Comparison of ENCODE assay signal across 8 cellular contexts in genomic region chr20:52972965-52973819, GRCh38. TPM values are rescaled to one million over a fixed set of nuclear protein-coding genes. Genes with fewer than 3 reads are reported as not detected.
DNase-seq lines count a peak whose midpoint lies in the region; ATAC-seq, FAIRE-seq and TF ChIP-seq lines count a peak whose summit lies in the region.

No MANE protein-coding gene starts in this region.

- no peak for TF ChIP-seq POLR2A in H54 (IDR thresholded peaks at IDR 0.05; ENCODE audit: low read depth, low read length)

- peak overlapping the region; percentile 82 for H3K27ac Mint-ChIP-seq in activated CD4-positive, alpha-beta T cell treated with anti-CD3 and anti-CD28 coated beads, Interleukin-2, amount 10 ng/mL, durations not matched to agents 7 days and 5 days
- H3K27ac Mint-ChIP-seq in endothelial cell (ENCODE audit: unreplicated experiment) (no peak overlapping the region), nephron (peak overlapping the region; percentile 95 to 97 (median 96))

- DNase-seq in HEK293T (ENCODE audit: extremely low spot score) = peak; percentile 42
- peak; percentile 22 for DNase-seq in activated CD4-positive, alpha-beta T cell treated with anti-CD3 and anti-CD28 coated beads, Interleukin-2, amount 10 ng/mL, durations not matched to agents 7 days and 5 days
- DNase-seq in endothelial cell (ENCODE audit: low spot score) = peak; percentile 21
- DNase-seq in urothelium cell line (ENCODE audit: low spot score) = peak; percentile 62
- no peak for DNase-seq in H54 (ENCODE audit: insufficient read length, low spot score)

- FAIRE-seq in urothelium cell line (lab: Jason Lieb, UNC) = peak; percentile 83
- no peak for FAIRE-seq in H54 (lab: Jason Lieb, UNC)

- TF ChIP-seq CTCF in endothelial cell (IDR thresholded peaks at IDR 0.05; ENCODE audit: unreplicated experiment) (no peak), nephron (IDR thresholded peaks at IDR 0.05; ENCODE audit: unreplicated experiment in 3 of 3) (no peak)

- H3K4me1 Mint-ChIP-seq in activated CD4-positive, alpha-beta T cell treated with anti-CD3 and anti-CD28 coated beads, Interleukin-2, amount 10 ng/mL, durations not matched to agents 7 days and 5 days = peaks cover 44% of the 10 kb centered on the region
- peaks cover 35% of the 10 kb centered on the region for H3K4me1 Mint-ChIP-seq in endothelial cell (ENCODE audit: unreplicated experiment)
- peaks cover 22% of the 10 kb centered on the region for H3K4me1 Mint-ChIP-seq in nephron

- H3K9me3 Mint-ChIP-seq in activated CD4-positive, alpha-beta T cell treated with anti-CD3 and anti-CD28 coated beads, Interleukin-2, amount 10 ng/mL, durations not matched to agents 7 days and 5 days = no peaks in the 10 kb centered on the region
- H3K9me3 Mint-ChIP-seq in endothelial cell (ENCODE audit: unreplicated experiment) (no peaks in the 10 kb centered on the region), nephron (no peaks in the 10 kb centered on the region)

- POLR2A ChIA-PET in HEK293T (lab: Yijun Ruan, JAX) = interaction anchor here (0.6 to 1.2 kb wide), 2 partner anchors 28 to 41 kb away, joined by 3 read pairs; no protein-coding TSS in a partner anchor
- POLR2A ChIA-PET in activated CD4-positive, alpha-beta T cell treated with anti-CD3 and anti-CD28 coated beads, Interleukin-2, amount 10 ng/mL, durations not matched to agents 7 days and 5 days (lab: Charles Lee) = no interaction called here

- peak overlapping the region; percentile 81 for H3K4me3 Mint-ChIP-seq in activated CD4-positive, alpha-beta T cell treated with anti-CD3 and anti-CD28 coated beads, Interleukin-2, amount 10 ng/mL, durations not matched to agents 7 days and 5 days
- H3K4me3 Mint-ChIP-seq in endothelial cell (ENCODE audit: unreplicated experiment) (peak overlapping the region; percentile 100), nephron (peak overlapping the region; percentile 94 to 97 (median 94))

- CTCF ChIA-PET in HEK293T (lab: Yijun Ruan, JAX) = interaction anchor here (0.7 kb wide), 1 partner anchor 153 kb away, joined by 3 read pairs; no protein-coding TSS in a partner anchor
- CTCF ChIA-PET in activated CD4-positive, alpha-beta T cell treated with anti-CD3 and anti-CD28 coated beads, Interleukin-2, amount 10 ng/mL, durations not matched to agents 7 days and 5 days (lab: Charles Lee) = no interaction called here

- H3K27me3 Mint-ChIP-seq in activated CD4-positive, alpha-beta T cell treated with anti-CD3 and anti-CD28 coated beads, Interleukin-2, amount 10 ng/mL, durations not matched to agents 7 days and 5 days = peaks cover 20% of the 10 kb centered on the region
- H3K27me3 Mint-ChIP-seq in endothelial cell (ENCODE audit: unreplicated experiment) (peaks cover 7% of the 10 kb centered on the region), nephron (ENCODE audit: low read depth) (peaks cover 12% of the 10 kb centered on the region)

- no peaks in the 10 kb centered on the region for H3K36me3 Mint-ChIP-seq in activated CD4-positive, alpha-beta T cell treated with anti-CD3 and anti-CD28 coated beads, Interleukin-2, amount 10 ng/mL, durations not matched to agents 7 days and 5 days (ENCODE audit: low read depth)
- H3K36me3 Mint-ChIP-seq in endothelial cell (ENCODE audit: low read depth, unreplicated experiment) (no peaks in the 10 kb centered on the region), nephron (ENCODE audit: low read depth) (no peaks in the 10 kb centered on the region)

- ATAC-seq in GM21717 (IDR thresholded peaks at IDR 0.05; ENCODE audit: unreplicated experiment) (no peak), HG02973 (IDR thresholded peaks at IDR 0.05; ENCODE audit: unreplicated experiment) (no peak)

TF ChIP-seq in HEK293T, 16 proteins besides CTCF, POLR2A, EP300 and RAD21:
- TF ChIP-seq NFRKB (IDR thresholded peaks at IDR 0.05) (no peak), TARDBP (IDR thresholded peaks at IDR 0.05) (no peak), HDGF (IDR thresholded peaks at IDR 0.05; ENCODE audit: borderline replicate concordance) (no peak), FOXM1 (IDR thresholded peaks at IDR 0.05; ENCODE audit: borderline replicate concordance) (no peak), BHLHE40 (IDR thresholded peaks at IDR 0.05; ENCODE audit: borderline replicate concordance) (no peak), SP1 (IDR thresholded peaks at IDR 0.05) (no peak), ZNF384 (IDR thresholded peaks at IDR 0.05) (no peak), FOXA1 (IDR thresholded peaks at IDR 0.05) (no peak), FOXK2 (IDR thresholded peaks at IDR 0.05) (no peak), CTBP1 (IDR thresholded peaks at IDR 0.05; ENCODE audit: borderline replicate concordance) (no peak), L3MBTL2 (conservative IDR thresholded peaks at IDR 0.05) (no peak), ARNT (IDR thresholded peaks at IDR 0.05) (no peak), ELF4 (IDR thresholded peaks at IDR 0.05) (no peak), LEF1 (IDR thresholded peaks at IDR 0.05; ENCODE audit: borderline replicate concordance) (no peak), PKNOX1 (IDR thresholded peaks at IDR 0.05) (no peak), SUZ12 (IDR thresholded peaks at IDR 0.05) (no peak)

RNA-seq across cellular contexts. Expression of gene TSHZ2, which starts 1.0 kb away (rescaled TPM):
- total RNA-seq in activated CD4-positive, alpha-beta T cell treated with anti-CD3 and anti-CD28 coated beads, Interleukin-2, amount 10 ng/mL, durations not matched to agents 7 days and 5 days = 1 to 10 TPM; 8.1 to 9.2 TPM
- total RNA-seq in endothelial cell (ENCODE audit: unreplicated experiment) = 2.3 TPM
